ENCODE assay signal across 21 cellular contexts in the genomic region with DNA sequence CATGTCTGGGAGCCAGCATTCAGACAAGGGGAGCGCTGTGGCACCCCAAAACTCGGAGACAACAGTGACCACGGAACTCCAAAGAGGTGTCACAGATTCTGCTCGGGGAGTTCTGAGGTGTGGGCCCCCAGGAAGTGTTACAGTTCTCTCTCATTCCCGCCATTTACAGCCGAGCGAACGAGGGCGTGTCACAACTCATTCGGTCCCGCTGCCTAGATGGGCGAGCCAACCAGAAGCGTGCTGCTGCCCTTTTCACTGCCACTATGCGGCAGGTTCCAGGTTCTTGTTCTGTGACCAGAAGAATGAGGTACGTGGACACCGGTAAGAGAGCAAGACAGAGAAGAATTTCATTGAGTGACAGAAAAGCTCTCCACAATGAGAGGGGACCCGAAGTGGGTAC.
"Had no signal": no experiment of that assay in that cellular context is flagged by ENCODE, and none has a peak within 500 bp of the region (broad histone marks: within the 10 kb centered on the region; RNA-seq: fewer than 3 reads in every experiment).

No MANE protein-coding gene starts in this region.

- DNase-seq: dermis blood vessel endothelial cell; effector CD4-positive, alpha-beta T cell; endodermal cell; erythroblast; foreskin melanocyte; head of caudate nucleus; kidney; left colon; mesendoderm; naive thymus-derived CD4-positive, alpha-beta T cell; nephron progenitor cell; ovary; small intestine; stimulated activated CD4-positive, alpha-beta T cell treated with anti-CD3 and anti-CD28 coated beads, Interleukin-12 subunit alpha, Interleukin-12 subunit beta, amount 100 ng/mL, for 4 hours; stimulated activated naive CD4-positive, alpha-beta T cell; stomach; substantia nigra; trophoblast cell had no signal

- H3K27me3 ChIP-seq: hepatocyte, neutrophil, ovary, stomach had no signal

- H3K4me3 ChIP-seq: hepatocyte, ovary, stomach had no signal

- H2AFZ ChIP-seq: hepatocyte had no signal

- H3K27ac ChIP-seq: hepatocyte, neutrophil, ovary, stomach had no signal

- H3K27me3 Mint-ChIP-seq: naive thymus-derived CD4-positive, alpha-beta T cell had no signal

- H3K36me3 Mint-ChIP-seq: naive thymus-derived CD4-positive, alpha-beta T cell had no signal

- H3K4me3 Mint-ChIP-seq: endodermal cell; naive thymus-derived CD4-positive, alpha-beta T cell; nephron progenitor cell had no signal

- ATAC-seq: left colon; naive thymus-derived CD4-positive, alpha-beta T cell; right cardiac atrium had no signal

- H3K36me3 ChIP-seq: neutrophil, ovary, stomach had no signal

- H3K27ac Mint-ChIP-seq: endodermal cell; naive thymus-derived CD4-positive, alpha-beta T cell; nephron progenitor cell had no signal

- H3K9me3 Mint-ChIP-seq: endodermal cell, nephron progenitor cell had no signal

- H3K9me3 ChIP-seq: neutrophil, ovary had no signal

- H3K4me1 ChIP-seq: stomach had no signal

- H3K79me2 ChIP-seq: hepatocyte had no signal

- H3K4me1 Mint-ChIP-seq: endodermal cell; naive thymus-derived CD4-positive, alpha-beta T cell had no signal

- H3K4me2 ChIP-seq: hepatocyte had no signal
